ENCODE assay signal across 14 cellular contexts in the genomic region with DNA sequence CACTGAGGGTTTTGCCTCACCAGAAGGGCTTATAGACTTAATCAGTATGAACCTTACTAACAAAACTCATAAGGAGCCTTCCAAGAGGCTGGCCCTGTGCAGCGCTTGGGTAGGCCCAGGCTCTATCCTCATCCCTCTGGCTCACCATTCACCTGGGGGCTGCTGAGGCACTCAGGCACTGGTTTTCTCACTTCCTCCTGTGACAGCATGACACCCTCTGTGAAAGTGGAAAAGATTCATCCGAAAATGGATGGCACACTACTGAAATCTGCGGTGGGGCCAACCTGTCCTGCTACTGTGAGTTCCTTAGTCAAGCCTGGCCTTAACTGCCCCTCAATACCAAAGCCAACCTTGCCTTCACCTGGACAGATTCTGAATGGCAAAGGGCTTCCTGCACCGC. TPM values are rescaled to one million over a fixed set of nuclear protein-coding genes. Genes with fewer than 3 reads are reported as not detected.
DNase-seq lines count a peak whose midpoint lies in the region; ATAC-seq lines count a peak whose summit lies in the region.
"Had no signal": no experiment of that assay in that cellular context is flagged by ENCODE, and none has a peak within 500 bp of the region (broad histone marks: within the 10 kb centered on the region; RNA-seq: fewer than 3 reads in every experiment).

No MANE protein-coding gene starts in this region.

- H3K4me1 Mint-ChIP-seq in activated CD8-positive, alpha-beta memory T cell treated with anti-CD3 and anti-CD28 coated beads, Interleukin-2, amount 10 ng/mL, durations not matched to agents 7 days and 5 days = peaks cover 72% of the 10 kb centered on the region
- peaks cover 85% of the 10 kb centered on the region for H3K4me1 Mint-ChIP-seq in activated CD4-positive, alpha-beta memory T cell treated with anti-CD3 and anti-CD28 coated beads, Interleukin-2, amount 10 ng/mL, durations not matched to agents 7 days and 5 days
- peaks cover 40 to 86% (median 78%) of the 10 kb centered on the region in 4 donors for H3K4me1 Mint-ChIP-seq in naive thymus-derived CD8-positive, alpha-beta T cell

- DNase-seq in activated CD8-positive, alpha-beta memory T cell treated with anti-CD3 and anti-CD28 coated beads, Interleukin-2, amount 10 ng/mL, durations not matched to agents 7 days and 5 days = no peak
- no peak for DNase-seq in activated CD8-positive, alpha-beta memory T cell treated with anti-CD3 and anti-CD28 coated beads, Interleukin-2, amount 50 U/mL, for 48 hours
- no peak for DNase-seq in activated CD4-positive, alpha-beta memory T cell treated with anti-CD3 and anti-CD28 coated beads, Interleukin-2, amount 10 ng/mL, durations not matched to agents 7 days and 5 days
- no peak for DNase-seq in naive thymus-derived CD8-positive, alpha-beta T cell
- no peak for DNase-seq in NK-92 (lab: John Stamatoyannopoulos, UW; ENCODE audit: unreplicated experiment)
- DNase-seq: glutamatergic neuron, NCI-H2029, ovary, sigmoid colon, uterus had no signal

- H3K27ac Mint-ChIP-seq in activated CD8-positive, alpha-beta memory T cell treated with anti-CD3 and anti-CD28 coated beads, Interleukin-2, amount 10 ng/mL, durations not matched to agents 7 days and 5 days = peak overlapping the region; percentile 48
- H3K27ac Mint-ChIP-seq in activated CD4-positive, alpha-beta memory T cell treated with anti-CD3 and anti-CD28 coated beads, Interleukin-2, amount 10 ng/mL, durations not matched to agents 7 days and 5 days = peak overlapping the region; percentile 33
- peak overlapping the region; percentile 77 to 98 (median 90) for H3K27ac Mint-ChIP-seq in naive thymus-derived CD8-positive, alpha-beta T cell

- H3K27me3 Mint-ChIP-seq in activated CD8-positive, alpha-beta memory T cell treated with anti-CD3 and anti-CD28 coated beads, Interleukin-2, amount 10 ng/mL, durations not matched to agents 7 days and 5 days = no peaks in the 10 kb centered on the region
- no peaks in the 10 kb centered on the region for H3K27me3 Mint-ChIP-seq in activated CD4-positive, alpha-beta memory T cell treated with anti-CD3 and anti-CD28 coated beads, Interleukin-2, amount 10 ng/mL, durations not matched to agents 7 days and 5 days
- no peaks in the 10 kb centered on the region for H3K27me3 Mint-ChIP-seq in naive thymus-derived CD8-positive, alpha-beta T cell

- no peak overlapping the region for H3K4me3 Mint-ChIP-seq in activated CD8-positive, alpha-beta memory T cell treated with anti-CD3 and anti-CD28 coated beads, Interleukin-2, amount 10 ng/mL, durations not matched to agents 7 days and 5 days
- H3K4me3 Mint-ChIP-seq in activated CD4-positive, alpha-beta memory T cell treated with anti-CD3 and anti-CD28 coated beads, Interleukin-2, amount 10 ng/mL, durations not matched to agents 7 days and 5 days = no peak overlapping the region
- peak overlapping the region in 5 of 10 donors; percentile 5 to 42 (median 6) for H3K4me3 Mint-ChIP-seq in naive thymus-derived CD8-positive, alpha-beta T cell

- POLR2A ChIA-PET in activated CD4-positive, alpha-beta memory T cell treated with anti-CD3 and anti-CD28 coated beads, Interleukin-2, amount 10 ng/mL, durations not matched to agents 7 days and 5 days (lab: Charles Lee) = interaction anchor here (1.0 to 3.3 kb wide), 9 partner anchors 9 to 70 kb away, joined by 3 to 18 read pairs (median 4); a partner anchor contains a TSS
- POLR2A ChIA-PET in naive thymus-derived CD8-positive, alpha-beta T cell (lab: Charles Lee) = interaction anchor here (10.0 kb wide), 1 partner anchor 14 kb away, joined by 146 read pairs; no protein-coding TSS in a partner anchor

- CTCF ChIA-PET in activated CD8-positive, alpha-beta memory T cell treated with anti-CD3 and anti-CD28 coated beads, Interleukin-2, amount 10 ng/mL, durations not matched to agents 7 days and 5 days (lab: Charles Lee) = interaction anchor here (0.9 to 2.5 kb wide), 2 partner anchors 12 to 15 kb away, joined by 3 to 8 read pairs; no protein-coding TSS in a partner anchor
- CTCF ChIA-PET in activated CD4-positive, alpha-beta memory T cell treated with anti-CD3 and anti-CD28 coated beads, Interleukin-2, amount 10 ng/mL, durations not matched to agents 7 days and 5 days (lab: Charles Lee) = interaction anchor here (3.5 to 10.8 kb wide), 3 partner anchors 11 to 15 kb away, joined by 24 to 201 read pairs (median 99); no protein-coding TSS in a partner anchor

- H3K9me3 Mint-ChIP-seq in activated CD8-positive, alpha-beta memory T cell treated with anti-CD3 and anti-CD28 coated beads, Interleukin-2, amount 10 ng/mL, durations not matched to agents 7 days and 5 days (ENCODE audit: low read depth) = no peaks in the 10 kb centered on the region
- no peaks in the 10 kb centered on the region for H3K9me3 Mint-ChIP-seq in activated CD4-positive, alpha-beta memory T cell treated with anti-CD3 and anti-CD28 coated beads, Interleukin-2, amount 10 ng/mL, durations not matched to agents 7 days and 5 days
- H3K9me3 Mint-ChIP-seq in naive thymus-derived CD8-positive, alpha-beta T cell = no peaks in the 10 kb centered on the region

- no peak for ATAC-seq in activated CD8-positive, alpha-beta memory T cell treated with anti-CD3 and anti-CD28 coated beads, Interleukin-2, amount 10 ng/mL, durations not matched to agents 7 days and 5 days
- ATAC-seq in GM18868 (IDR thresholded peaks at IDR 0.05; ENCODE audit: unreplicated experiment) (peak; percentile 48), GM19035 (IDR thresholded peaks at IDR 0.05; ENCODE audit: unreplicated experiment) (no peak), GM19324 (IDR thresholded peaks at IDR 0.05; ENCODE audit: low FRiP score, unreplicated experiment) (no peak)
- ATAC-seq in naive thymus-derived CD8-positive, alpha-beta T cell = no peak
- ATAC-seq: Right ventricle myocardium inferior had no signal

- peaks cover 51% of the 10 kb centered on the region for H3K36me3 Mint-ChIP-seq in activated CD8-positive, alpha-beta memory T cell treated with anti-CD3 and anti-CD28 coated beads, Interleukin-2, amount 10 ng/mL, durations not matched to agents 7 days and 5 days
- peaks cover 62% of the 10 kb centered on the region for H3K36me3 Mint-ChIP-seq in activated CD4-positive, alpha-beta memory T cell treated with anti-CD3 and anti-CD28 coated beads, Interleukin-2, amount 10 ng/mL, durations not matched to agents 7 days and 5 days (ENCODE audit: low read depth)
- peaks cover 0 to 75% (median 38%) of the 10 kb centered on the region in 3 donors for H3K36me3 Mint-ChIP-seq in naive thymus-derived CD8-positive, alpha-beta T cell

RNA-seq across cellular contexts. Expression of a gene that starts 41.3 kb away (rescaled TPM):
- total RNA-seq in activated CD8-positive, alpha-beta memory T cell treated with anti-CD3 and anti-CD28 coated beads, Interleukin-2, amount 10 ng/mL, durations not matched to agents 7 days and 5 days = 10 to 100 TPM; 68.0 to 94.9 TPM
- 10 to 100 TPM; 82.1 to 82.9 TPM for total RNA-seq in activated CD4-positive, alpha-beta memory T cell treated with anti-CD3 and anti-CD28 coated beads, Interleukin-2, amount 10 ng/mL, durations not matched to agents 7 days and 5 days
- total RNA-seq in naive thymus-derived CD8-positive, alpha-beta T cell = 10 to 100 TPM; 76.8 to 82.9 TPM
- polyA plus RNA-seq in naive thymus-derived CD8-positive, alpha-beta T cell = 100 to 1,000 TPM; 107 to 114 (median 110) TPM

Comparison
In these comparisons a context has a peak if more than half of its experiments do, and no peak if none do; other contexts are left out.
1. H3K27ac Mint-ChIP-seq: peak in every context shown above with its lines; median percentile 90 in naive thymus-derived CD8-positive, alpha-beta T cell; 48 in activated CD8-positive, alpha-beta memory T cell treated with anti-CD3 and anti-CD28 coated beads, Interleukin-2, amount 10 ng/mL, durations not matched to agents 7 days and 5 days; 33 in activated CD4-positive, alpha-beta memory T cell treated with anti-CD3 and anti-CD28 coated beads, Interleukin-2, amount 10 ng/mL, durations not matched to agents 7 days and 5 days.